Comparison of ENCODE assay signal across 2 cellular contexts in the genomic region with DNA sequence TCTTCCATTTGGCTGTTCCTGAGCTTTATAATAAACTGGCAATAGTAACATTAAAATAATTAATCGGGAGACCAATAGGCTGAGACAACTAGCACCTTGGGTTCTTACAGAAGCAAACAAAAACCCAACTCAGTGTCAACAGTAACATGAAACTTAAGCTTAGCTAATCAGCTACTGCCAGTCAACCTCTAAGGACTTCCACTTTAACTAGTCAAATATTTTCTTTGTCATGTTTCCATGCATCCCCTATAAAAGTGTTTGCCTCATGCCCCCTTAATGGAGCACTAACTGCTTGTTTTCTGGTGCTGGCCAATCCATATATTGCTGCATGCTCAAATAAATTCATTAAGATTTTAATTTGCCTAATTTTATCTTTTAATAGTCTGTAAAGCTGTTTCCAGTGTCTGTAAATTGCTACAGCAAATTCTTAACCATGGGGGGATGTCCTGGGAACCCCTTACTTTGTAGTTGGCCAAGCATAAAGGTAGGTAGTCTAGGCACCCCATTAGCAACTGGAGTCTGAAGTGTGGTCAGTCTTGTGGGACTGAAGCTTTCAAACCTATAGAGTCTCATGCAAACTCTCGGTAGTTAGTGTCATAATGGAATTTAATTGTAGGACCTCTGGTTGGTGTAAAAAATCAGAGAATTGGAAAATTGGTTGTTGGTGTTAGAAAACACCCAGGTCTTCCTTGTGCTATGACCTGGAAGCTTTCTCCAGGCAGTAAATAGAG. TPM values are rescaled to one million over a fixed set of nuclear protein-coding genes. Genes with fewer than 3 reads are reported as not detected.
"Had no signal": no experiment of that assay in that cellular context is flagged by ENCODE, and none has a peak within 500 bp of the region (broad histone marks: within the 10 kb centered on the region; RNA-seq: fewer than 3 reads in every experiment).

No MANE protein-coding gene starts in this region.

RNA-seq across cellular contexts. Expression of a gene that starts 43.7 kb away (rescaled TPM):
- total RNA-seq: ascending aorta, lung microvascular endothelial cell had no signal
